Comparison of ENCODE assay signal across 14 cellular contexts in the genomic region with DNA sequence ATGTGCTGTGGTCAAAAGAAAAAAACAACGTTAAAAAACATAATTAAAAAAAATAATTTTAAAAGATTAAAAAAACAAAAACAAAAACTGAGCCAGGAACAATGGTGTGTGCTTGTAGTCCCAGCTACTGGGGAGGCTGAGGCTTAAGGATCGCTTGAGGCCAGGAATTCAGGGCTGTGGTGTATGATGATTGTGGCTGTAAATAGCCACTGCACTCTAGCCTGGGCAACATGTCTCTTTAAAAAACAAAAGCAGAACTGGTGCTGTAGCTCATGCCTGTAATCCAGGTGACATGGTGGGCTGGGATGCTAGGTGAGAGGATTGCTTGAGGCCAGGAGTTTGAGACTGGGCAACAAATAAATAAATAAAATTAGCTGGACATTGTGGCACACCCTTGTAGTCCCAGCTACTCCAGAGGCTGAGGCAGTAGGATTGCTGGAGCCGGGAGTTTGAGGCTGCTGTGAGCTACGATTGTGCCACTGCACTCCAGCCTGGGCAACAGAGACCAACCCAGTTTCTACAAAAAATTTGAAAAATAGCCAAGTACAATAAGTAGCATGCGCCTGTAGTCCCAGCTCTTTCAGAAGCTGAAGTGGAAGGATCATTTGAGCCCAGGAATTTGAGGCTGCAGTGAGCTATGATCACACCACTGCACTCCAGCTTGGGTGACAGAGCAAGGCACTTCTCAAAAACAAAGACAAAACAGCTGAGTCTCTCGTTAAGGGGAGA. TPM values are rescaled to one million over a fixed set of nuclear protein-coding genes. Genes with fewer than 3 reads are reported as not detected.
DNase-seq lines count a peak whose midpoint lies in the region; ATAC-seq, FAIRE-seq and TF ChIP-seq lines count a peak whose summit lies in the region.
"Had no signal": no experiment of that assay in that cellular context is flagged by ENCODE, and none has a peak within 500 bp of the region (broad histone marks: within the 10 kb centered on the region; RNA-seq: fewer than 3 reads in every experiment).

No MANE protein-coding gene starts in this region.

- TF ChIP-seq POLR2A in GM12892 (IDR thresholded peaks at IDR 0.05; ENCODE audit: low read depth, low read length), result no peak
- TF ChIP-seq POLR2A in esophagus squamous epithelium (IDR thresholded peaks at IDR 0.05), result no peak

- H3K27ac ChIP-seq in PC-3 (ENCODE audit: low read length) (peak overlapping the region; percentile 66), neural progenitor cell (peak overlapping the region; percentile 68), esophagus squamous epithelium (no peak overlapping the region)

- H3K9me3 ChIP-seq in PC-3 (ENCODE audit: low read length), result no peaks in the 10 kb centered on the region
- no peaks in the 10 kb centered on the region for H3K9me3 ChIP-seq in neural progenitor cell (ENCODE audit: low read depth)
- no peaks in the 10 kb centered on the region for H3K9me3 ChIP-seq in esophagus squamous epithelium

- no peak overlapping the region for H2AFZ ChIP-seq in PC-3 (ENCODE audit: low read length)
- H2AFZ ChIP-seq in neural progenitor cell (replicated peaks), result no peak overlapping the region

- no peak for FAIRE-seq in GM12892 (lab: Jason Lieb, UNC)
- FAIRE-seq: D721Med, GM18507, TTC549 had no signal

- ATAC-seq in PC-3, result peak; percentile 37
- ATAC-seq: effector memory CD8-positive, alpha-beta T cell; sciatic nerve had no signal

- H3F3A ChIP-seq in PC-3 (ENCODE audit: low read length, unreplicated experiment) (no peaks in the 10 kb centered on the region), neural progenitor cell (ENCODE audit: low read depth) (peaks cover 7% of the 10 kb centered on the region)

- no peaks in the 10 kb centered on the region for H3K4me1 Mint-ChIP-seq in neural progenitor cell

- no peak overlapping the region for H3K27ac Mint-ChIP-seq in neural progenitor cell

- H3K9me2 ChIP-seq in PC-3 (replicated peaks; ENCODE audit: low read length), result no peaks in the 10 kb centered on the region

- no peaks in the 10 kb centered on the region for H4K20me1 ChIP-seq in PC-3 (ENCODE audit: low read length)
- peaks cover 16% of the 10 kb centered on the region for H4K20me1 ChIP-seq in neural progenitor cell (ENCODE audit: low read depth)

- peaks cover 16% of the 10 kb centered on the region for H3K4me1 ChIP-seq in PC-3 (ENCODE audit: insufficient read depth, low read length)
- no peaks in the 10 kb centered on the region for H3K4me1 ChIP-seq in neural progenitor cell
- peaks cover 0 to 10% (median 0%) of the 10 kb centered on the region in 3 donors for H3K4me1 ChIP-seq in esophagus squamous epithelium

- H3K27me3 ChIP-seq in PC-3 (ENCODE audit: low read length) (no peaks in the 10 kb centered on the region), neural progenitor cell (no peaks in the 10 kb centered on the region), esophagus squamous epithelium (no peaks in the 10 kb centered on the region)

- H3K36me3 ChIP-seq in PC-3 (ENCODE audit: low read depth, low read length), result no peaks in the 10 kb centered on the region; the same call in 1 of the 2 replicates
- H3K36me3 ChIP-seq in neural progenitor cell, result peaks cover 3% of the 10 kb centered on the region
- peaks cover 0 to 9% (median 0%) of the 10 kb centered on the region in 3 donors for H3K36me3 ChIP-seq in esophagus squamous epithelium

- no peaks in the 10 kb centered on the region for H3K27me3 Mint-ChIP-seq in neural progenitor cell (ENCODE audit: insufficient read depth, low read depth)
- H3K27me3 Mint-ChIP-seq: effector memory CD8-positive, alpha-beta T cell had no signal

- no peaks in the 10 kb centered on the region for H3K9me3 Mint-ChIP-seq in neural progenitor cell
- H3K9me3 Mint-ChIP-seq: effector memory CD8-positive, alpha-beta T cell had no signal

- DNase-seq in Caki2 (ENCODE audit: low read depth), result peak; percentile 58
- DNase-seq in PC-3, result peak; percentile 15
- peak; percentile 38 for DNase-seq in fibroblast of peridontal ligament (ENCODE audit: extremely low read depth)
- DNase-seq in neural progenitor cell (ENCODE audit: low spot score), result no peak
- no peak for DNase-seq in Kasumi-1 (lab: John Stamatoyannopoulos, UW)
- no peak for DNase-seq in GM12892 (ENCODE audit: insufficient read length)
- no peak for DNase-seq in NCI-H1436 treated with DMSO at 0.1 percent for 48 hours (lab: John Stamatoyannopoulos, UW)
- no peak for DNase-seq in esophagus squamous epithelium (lab: John Stamatoyannopoulos, UW)
- DNase-seq: activated gamma-delta T cell; effector memory CD8-positive, alpha-beta T cell had no signal

- in situ Hi-C loops in Caki2 (cut with HindIII; ENCODE audit: low pct_unique_long_range_greater_than_20kb, low sequenced_read_pairs), result no loop called here

- H3K4me2 ChIP-seq in PC-3 (ENCODE audit: low read length) (peak overlapping the region; percentile 49), neural progenitor cell (no peak overlapping the region)

- no peak overlapping the region for H3K4me3 Mint-ChIP-seq in neural progenitor cell
- H3K4me3 Mint-ChIP-seq: effector memory CD8-positive, alpha-beta T cell had no signal

- H3K79me2 ChIP-seq in PC-3 (ENCODE audit: low read length) (no peaks in the 10 kb centered on the region), neural progenitor cell (ENCODE audit: low read depth) (peaks cover 51% of the 10 kb centered on the region)

- no TSS peak for BruUV-seq in PC-3 (replicated peaks; lab: Mats Ljungman, UMichigan)

- TF ChIP-seq CTCF in PC-3 (conservative IDR thresholded peaks at IDR 0.05; ENCODE audit: low read depth, low read length) (no peak), neural progenitor cell (IDR thresholded peaks at IDR 0.05) (no peak), esophagus squamous epithelium (IDR thresholded peaks at IDR 0.05) (no peak)

- intact Hi-C loops in PC-3 (cut with micrococcal nuclease) (no loop called here), esophagus squamous epithelium (cut with DNase I) (no loop called here)

- CTCF ChIA-PET in PC-3 (lab: Charles Lee), result interaction anchor here (1.4 kb wide), 1 partner anchor 35 kb away, joined by 3 read pairs; no protein-coding TSS in a partner anchor

- POLR2A ChIA-PET in PC-3 (lab: Charles Lee; ENCODE audit: unreplicated experiment), result no interaction called here

- H3K36me3 Mint-ChIP-seq in neural progenitor cell, result peaks cover 2% of the 10 kb centered on the region

- H3K4me3 ChIP-seq in PC-3 (ENCODE audit: low read length) (no peak overlapping the region), neural progenitor cell (no peak overlapping the region), esophagus squamous epithelium (no peak overlapping the region)

- H3K9ac ChIP-seq in PC-3 (ENCODE audit: low read length) (no peak overlapping the region), neural progenitor cell (no peak overlapping the region)

- WGBS in esophagus squamous epithelium, 2 donors, result 54 to 55% methylated on average over 6 of the region's 6 CpGs

RNA-seq across cellular contexts. Expression of a gene that starts 43.6 kb away (rescaled TPM):
- total RNA-seq in Caki2 (2014; rRNA removed; shearing (Covaris generic); ENCODE audit: low replicate concordance), result 15.9 and 20.6 TPM in 2 replicates
- total RNA-seq in PC-3 (2014; rRNA removed), result 12.1 and 14.5 TPM in 2 replicates
- total RNA-seq in neural progenitor cell (ENCODE audit: low replicate concordance), result 34.2 and 43.1 TPM in 2 replicates
- polyA plus RNA-seq in GM12892 (2012; ENCODE audit: missing spikeins), result 12.3 TPM
- total RNA-seq in esophagus squamous epithelium, result 10 to 100 TPM; 18.6 to 30.9 (median 20.5) TPM

Comparison
In these comparisons a context has a peak if more than half of its experiments do, and no peak if none do; other contexts are left out.
1. DNase-seq: peak in Caki2 (single experiment), PC-3 (single experiment) and fibroblast of peridontal ligament (single experiment); none in neural progenitor cell (single experiment), Kasumi-1 (0 of 2), GM12892 (single experiment), NCI-H1436 treated with DMSO at 0.1 percent for 48 hours (single experiment) and esophagus squamous epithelium (single experiment).
2. H3K27ac ChIP-seq: peak in PC-3 (single experiment) and neural progenitor cell (single experiment); none in esophagus squamous epithelium (0 of 4).